ENCODE assay signal across 31 cellular contexts in genomic region chr13:113390874-113391497, GRCh38. TPM values are rescaled to one million over a fixed set of nuclear protein-coding genes. Genes with fewer than 3 reads are reported as not detected.
DNase-seq lines count a peak whose midpoint lies in the region; ATAC-seq and TF ChIP-seq lines count a peak whose summit lies in the region.
"Had no signal": no experiment of that assay in that cellular context is flagged by ENCODE, and none has a peak within 500 bp of the region (broad histone marks: within the 10 kb centered on the region; RNA-seq: fewer than 3 reads in every experiment).

No MANE protein-coding gene starts in this region.

- peak; percentile 75 for DNase-seq in ELF-1 (ENCODE audit: low read depth, low spot score)
- DNase-seq in ecto neural progenitor cell (ENCODE audit: low spot score) = peak; percentile 44
- peak; percentile 28 for DNase-seq in mesenteric fat pad (ENCODE audit: low spot score)
- DNase-seq in HEK293T (ENCODE audit: extremely low spot score) = no peak
- no peak for DNase-seq in hepatic stellate cell (ENCODE audit: low spot score)
- DNase-seq: activated B cell treated with CpG ODN at 0.5 μM for 24 hours; activated CD4-positive, alpha-beta T cell treated with anti-CD3 and anti-CD28 coated beads, Interleukin-2, amount 50 U/mL, for 48 hours; activated CD8-positive, alpha-beta memory T cell treated with anti-CD3 and anti-CD28 coated beads, Interleukin-2, amount 50 U/mL, for 4 hours; C1 segment of cervical spinal cord; colonic mucosa; DND-41; effector memory CD8-positive, alpha-beta T cell; foreskin melanocyte; GM23248; left lung; naive thymus-derived CD4-positive, alpha-beta T cell; NCI-H1417 treated with DMSO at 0.1 percent for 48 hours; NCI-H2081; NCI-H774; occipital lobe; PC-9; Right ventricle myocardium superior; stimulated activated CD4-positive, alpha-beta T cell treated with anti-CD3 and anti-CD28 coated beads, Interleukin-15, amount 100 ng/mL, for 24 hours; stimulated activated naive CD4-positive, alpha-beta T cell; uterus had no signal

- peaks cover 7% of the 10 kb centered on the region for H3K4me1 ChIP-seq in HUES64 (ENCODE audit: insufficient read depth, low read length)
- H3K4me1 ChIP-seq: breast epithelium, uterus had no signal

- POLR2A ChIA-PET in HEK293T (lab: Yijun Ruan, JAX) = no interaction called here

- H3K27me3 ChIP-seq in HUES64 (ENCODE audit: insufficient read depth, low read length) = no peaks in the 10 kb centered on the region
- H3K27me3 ChIP-seq: breast epithelium, colonic mucosa, esophagus muscularis mucosa, hepatocyte, left lung, uterus had no signal

- peak overlapping the region; percentile 76; the same call in 1 of the 2 replicates for H3K27ac ChIP-seq in HUES64 (ENCODE audit: low read depth, low read length)
- H3K27ac ChIP-seq: breast epithelium, colonic mucosa, esophagus muscularis mucosa, GM23248, hepatocyte, left lung, PC-9, uterus had no signal

- CTCF ChIA-PET in HEK293T (lab: Yijun Ruan, JAX) = interaction anchor here (1.0 kb wide), 1 partner anchor 8 kb away, joined by 4 read pairs; no protein-coding TSS in a partner anchor

- H3K4me3 ChIP-seq in HUES64 (ENCODE audit: low read length) = no peak overlapping the region
- H3K4me3 ChIP-seq: breast epithelium, colonic mucosa, esophagus muscularis mucosa, GM23248, hepatocyte, left lung, PC-9, uterus had no signal

- ATAC-seq in HG03159 (IDR thresholded peaks at IDR 0.05; ENCODE audit: unreplicated experiment) (no peak), GM18909 (IDR thresholded peaks at IDR 0.05; ENCODE audit: poor library complexity, unreplicated experiment) (no peak)
- ATAC-seq: effector memory CD8-positive, alpha-beta T cell; left lung; naive thymus-derived CD4-positive, alpha-beta T cell had no signal

- WGBS in HUES64 = 41% methylated on average over 10 of the region's 10 CpGs

- H3K9me3 ChIP-seq in HUES64 (ENCODE audit: insufficient read depth, low read depth, low read length) = peaks cover 29% of the 10 kb centered on the region
- H3K9me3 ChIP-seq: breast epithelium, colonic mucosa, esophagus muscularis mucosa, uterus had no signal

- H3K36me3 ChIP-seq in HUES64 (ENCODE audit: insufficient read depth, low read length) = no peaks in the 10 kb centered on the region
- H3K36me3 ChIP-seq: breast epithelium, colonic mucosa, esophagus muscularis mucosa, left lung, uterus had no signal

- H3K9ac ChIP-seq in HUES64 (ENCODE audit: low read depth, low read length) = no peak overlapping the region
- H3K9ac ChIP-seq: GM23248 had no signal

TF ChIP-seq in HEK293T, 16 proteins besides CTCF, POLR2A, EP300 and RAD21:
- no peak for TF ChIP-seq SP1 (IDR thresholded peaks at IDR 0.05)
- no peak for TF ChIP-seq SUZ12 (IDR thresholded peaks at IDR 0.05)

RNA-seq across cellular contexts. Expression of gene GRTP1, which starts 27.1 kb away (rescaled TPM):
- 20.2 TPM for polyA plus RNA-seq in HUES64 (2013, experiment 1 of 2)
- 17.2 TPM for polyA plus RNA-seq in HUES64 (2013, experiment 2 of 2)
- total RNA-seq in mesenteric fat pad = 3.1 TPM
- total RNA-seq: activated B cell treated with CpG ODN at 0.5 μM for 24 hours, GM23248 had no signal

Comparison
In these comparisons a context has a peak if more than half of its experiments do, and no peak if none do; other contexts are left out.
1. DNase-seq: peak in ELF-1 (single experiment), ecto neural progenitor cell (single experiment) and mesenteric fat pad (single experiment); none in HEK293T (single experiment) and hepatic stellate cell (single experiment).